9 cellular contexts compared by ENCODE assay signal in genomic region chr14:77212933-77213656, GRCh38. TPM values are rescaled to one million over a fixed set of nuclear protein-coding genes. Genes with fewer than 3 reads are reported as not detected.
A peak's percentile ranks its signal among the peaks of the same experiment; 100 is the strongest.
DNase-seq lines count a peak whose midpoint lies in the region; ATAC-seq, FAIRE-seq and TF ChIP-seq lines count a peak whose summit lies in the region.
"Had no signal": no experiment of that assay in that cellular context is flagged by ENCODE, and none has a peak within 500 bp of the region (broad histone marks: within the 10 kb centered on the region; RNA-seq: fewer than 3 reads in every experiment).

No MANE protein-coding gene starts in this region.

- POLR2A ChIA-PET in activated B cell treated with CpG ODN at 0.5 μM for 24 hours (lab: Charles Lee), result interaction anchor here (0.6 kb wide), 1 partner anchor 255 kb away, joined by 3 read pairs; no protein-coding TSS in a partner anchor

- no peaks in the 10 kb centered on the region for H3K9me3 ChIP-seq in small intestine (ENCODE audit: control insufficient read depth, low read depth)

- H3K36me3 Mint-ChIP-seq in activated B cell treated with CpG ODN at 0.5 μM for 24 hours (ENCODE audit: low read depth), result no peaks in the 10 kb centered on the region

- H3K9me3 Mint-ChIP-seq in activated B cell treated with CpG ODN at 0.5 μM for 24 hours, result no peaks in the 10 kb centered on the region

- H3K27ac Mint-ChIP-seq in activated B cell treated with CpG ODN at 0.5 μM for 24 hours, result no peak overlapping the region

- no peaks in the 10 kb centered on the region for H3K27me3 ChIP-seq in small intestine (ENCODE audit: control insufficient read depth in 2 of 2, insufficient read depth in 2 of 2, low read length in 2 of 2)

- ATAC-seq in activated B cell treated with CpG ODN at 0.5 μM for 24 hours (ENCODE audit: low read depth) (peak; percentile 57), GM18867 (IDR thresholded peaks at IDR 0.05; ENCODE audit: unreplicated experiment) (no peak)

- H3K4me1 ChIP-seq in small intestine (ENCODE audit: control insufficient read depth in 2 of 2, insufficient read depth in 1 of 2, low read depth in 1 of 2, low read length in 1 of 2), result no peaks in the 10 kb centered on the region

- 10 to 12% (median 11%) methylated on average over 17 of the region's 17 CpGs for WGBS in small intestine, 3 donors

- CTCF ChIA-PET in activated B cell treated with CpG ODN at 0.5 μM for 24 hours (lab: Charles Lee), result interaction anchor here (1.0 to 1.9 kb wide), 2 partner anchors 102 to 105 kb away, joined by 4 to 5 read pairs; no protein-coding TSS in a partner anchor

- peaks cover 4% of the 10 kb centered on the region for H3K4me1 Mint-ChIP-seq in activated B cell treated with CpG ODN at 0.5 μM for 24 hours

- no peak for TF ChIP-seq CTCF in activated B cell treated with CpG ODN at 0.5 μM for 24 hours (IDR thresholded peaks at IDR 0.05)
- peak; percentile 53 for TF ChIP-seq CTCF in foreskin fibroblast (IDR thresholded peaks at IDR 0.05; ENCODE audit: low read depth, low read length)

- H3K36me3 ChIP-seq in small intestine (ENCODE audit: control insufficient read depth in 2 of 2, insufficient read depth in 2 of 2, low read length in 2 of 2), result no peaks in the 10 kb centered on the region

- peaks cover 24% of the 10 kb centered on the region for H3K27me3 Mint-ChIP-seq in activated B cell treated with CpG ODN at 0.5 μM for 24 hours

- intact Hi-C loops in activated B cell treated with CpG ODN at 0.5 μM for 24 hours (cut with micrococcal nuclease), result no loop called here

- no peak overlapping the region for H3K27ac ChIP-seq in small intestine (ENCODE audit: low read depth in 1 of 2, low read length in 1 of 2)

- no peak overlapping the region for H3K4me3 Mint-ChIP-seq in activated B cell treated with CpG ODN at 0.5 μM for 24 hours

- no peak for FAIRE-seq in small intestine (lab: Jason Lieb, UNC)
- FAIRE-seq: A204.1 had no signal

- DNase-seq in NCI-H1436 (lab: John Stamatoyannopoulos, UW), result peak; percentile 74
- no peak for DNase-seq in NCI-H1436 treated with DMSO at 0.1 percent for 48 hours (lab: John Stamatoyannopoulos, UW)
- peak; percentile 27 for DNase-seq in HCEC 1CT
- DNase-seq in NCI-H146 treated with DMSO at 0.1 percent for 48 hours (lab: John Stamatoyannopoulos, UW; ENCODE audit: unreplicated experiment), result peak; percentile 29
- DNase-seq in activated B cell treated with CpG ODN at 0.5 μM for 24 hours, result no peak
- peak; percentile 4 to 49 for DNase-seq in foreskin fibroblast
- DNase-seq in small intestine, result peak; percentile 42

- no peak overlapping the region for H3K4me3 ChIP-seq in foreskin fibroblast (ENCODE audit: low read depth in 1 of 2, low read length in 2 of 2)
- H3K4me3 ChIP-seq in small intestine (ENCODE audit: low read depth in 1 of 2, low read length in 2 of 2), result no peak overlapping the region

RNA-seq across cellular contexts. Expression of gene TMEM63C, which starts 31.5 kb away (rescaled TPM):
- 0.15 and 1.5 TPM in 2 replicates for total RNA-seq in activated B cell treated with CpG ODN at 0.5 μM for 24 hours
- polyA plus RNA-seq in small intestine, result 1 to 10 TPM in 1 of 3 donors, under 1 TPM in 1, not detected in 1; 0.27 to 2.0 TPM

RNA-seq across cellular contexts. Expression of gene NGB, which starts 57.9 kb away (rescaled TPM):
- not detected in 2 replicates for total RNA-seq in activated B cell treated with CpG ODN at 0.5 μM for 24 hours
- under 1 TPM in 1 of 3 donors, not detected in 2; 0.81 TPM for polyA plus RNA-seq in small intestine

Comparison
In these comparisons a context has a peak if more than half of its experiments do, and no peak if none do; other contexts are left out.
1. DNase-seq: peak in NCI-H1436 (single experiment), HCEC 1CT (single experiment), NCI-H146 treated with DMSO at 0.1 percent for 48 hours (single experiment), foreskin fibroblast (2 of 2) and small intestine (single experiment); none in NCI-H1436 treated with DMSO at 0.1 percent for 48 hours (single experiment) and activated B cell treated with CpG ODN at 0.5 μM for 24 hours (single experiment).